Comparison of ENCODE assay signal across 12 cellular contexts in genomic region chr3:159852256-159852655, GRCh38. TPM values are rescaled to one million over a fixed set of nuclear protein-coding genes. Genes with fewer than 3 reads are reported as not detected.
A peak's percentile ranks its signal among the peaks of the same experiment; 100 is the strongest.
DNase-seq lines count a peak whose midpoint lies in the region; ATAC-seq and TF ChIP-seq lines count a peak whose summit lies in the region.
"Had no signal": no experiment of that assay in that cellular context is flagged by ENCODE, and none has a peak within 500 bp of the region (broad histone marks: within the 10 kb centered on the region; RNA-seq: fewer than 3 reads in every experiment).

No MANE protein-coding gene starts in this region.

- H3K9me3 ChIP-seq in RWPE2 (ENCODE audit: severe bottlenecking) = peaks cover 2% of the 10 kb centered on the region
- no peaks in the 10 kb centered on the region for H3K9me3 ChIP-seq in fibroblast of lung (ENCODE audit: control insufficient read depth, insufficient read depth, low read depth, low read length)
- no peaks in the 10 kb centered on the region for H3K9me3 ChIP-seq in parathyroid adenoma (ENCODE audit: control insufficient read depth, low read length)

- TF ChIP-seq CTCF in RWPE2 (IDR thresholded peaks at IDR 0.05; ENCODE audit: poor library complexity, severe bottlenecking) (no peak), fibroblast of lung (conservative IDR thresholded peaks at IDR 0.05 in 1 of 2, IDR thresholded peaks at IDR 0.05 in 1 of 2; ENCODE audit: low read depth in 1 of 2, low read length in 2 of 2) (no peak), parathyroid adenoma (IDR thresholded peaks at IDR 0.05) (no peak), Calu3 (IDR thresholded peaks at IDR 0.05; ENCODE audit: unreplicated experiment) (no peak)

- peaks cover 34% of the 10 kb centered on the region for H3K4me1 Mint-ChIP-seq in Calu3 (ENCODE audit: low read depth, unreplicated experiment)
- H3K4me1 Mint-ChIP-seq: central memory CD8-positive, alpha-beta T cell had no signal

- H3K9me3 Mint-ChIP-seq in Calu3 (ENCODE audit: low read depth, unreplicated experiment) = no peaks in the 10 kb centered on the region
- H3K9me3 Mint-ChIP-seq: central memory CD8-positive, alpha-beta T cell had no signal

- ATAC-seq in RWPE2 (ENCODE audit: low read depth) = no peak
- no peak for ATAC-seq in HG03520 (IDR thresholded peaks at IDR 0.05; ENCODE audit: unreplicated experiment)
- ATAC-seq in HG03354 (IDR thresholded peaks at IDR 0.05; ENCODE audit: poor library complexity, severe bottlenecking, unreplicated experiment) = no peak

- intact Hi-C loops in Calu3 (cut with micrococcal nuclease; ENCODE audit: unreplicated experiment) = no loop called here

- H3K4me3 Mint-ChIP-seq in Calu3 (ENCODE audit: low read depth, unreplicated experiment) = no peak overlapping the region
- H3K4me3 Mint-ChIP-seq: central memory CD8-positive, alpha-beta T cell had no signal

- no peak overlapping the region for H3K9ac ChIP-seq in fibroblast of lung (ENCODE audit: insufficient read depth, low read length)
- H3K9ac ChIP-seq in parathyroid adenoma = no peak overlapping the region

- no TSS peak for BruUV-seq in Calu3 (replicated peaks; lab: Mats Ljungman, UMichigan)

- H3K36me3 ChIP-seq in ACC112 (ENCODE audit: insufficient read depth, low read length) = no peaks in the 10 kb centered on the region
- no peaks in the 10 kb centered on the region for H3K36me3 ChIP-seq in RWPE2 (ENCODE audit: low read depth)
- no peaks in the 10 kb centered on the region for H3K36me3 ChIP-seq in fibroblast of lung (ENCODE audit: control insufficient read depth, insufficient read depth, low read length)
- H3K36me3 ChIP-seq in parathyroid adenoma (ENCODE audit: control insufficient read depth, insufficient read depth, low read length) = no peaks in the 10 kb centered on the region
- H3K36me3 ChIP-seq: neutrophil had no signal

- no peaks in the 10 kb centered on the region for H3K36me3 Mint-ChIP-seq in Calu3 (ENCODE audit: insufficient read depth, unreplicated experiment)

- CTCF ChIA-PET in Calu3 (lab: Charles Lee) = interaction anchor here (1.1 to 1.8 kb wide), 3 partner anchors 8 to 24 kb away, joined by 3 to 5 read pairs (median 5); no protein-coding TSS in a partner anchor

- peaks cover 54% of the 10 kb centered on the region for H3K79me2 ChIP-seq in ACC112 (ENCODE audit: control insufficient read depth, insufficient read depth, low read length, unreplicated experiment)
- peaks cover 57% of the 10 kb centered on the region for H3K79me2 ChIP-seq in fibroblast of lung (ENCODE audit: control insufficient read depth, insufficient read depth, low read length)
- no peaks in the 10 kb centered on the region for H3K79me2 ChIP-seq in parathyroid adenoma

- H3K27me3 ChIP-seq in ACC112 (ENCODE audit: insufficient read depth, low read length) = no peaks in the 10 kb centered on the region
- H3K27me3 ChIP-seq in RWPE2 (ENCODE audit: insufficient read depth, poor library complexity, severe bottlenecking) = no peaks in the 10 kb centered on the region
- no peaks in the 10 kb centered on the region for H3K27me3 ChIP-seq in fibroblast of lung (ENCODE audit: control insufficient read depth, insufficient read depth, low read length)
- no peaks in the 10 kb centered on the region for H3K27me3 ChIP-seq in parathyroid adenoma (ENCODE audit: control insufficient read depth, insufficient read depth, low read length)
- H3K27me3 ChIP-seq: neutrophil had no signal

- no peak overlapping the region for H3K27ac Mint-ChIP-seq in Calu3 (ENCODE audit: unreplicated experiment)

- DNase-seq in RWPE2 (ENCODE audit: low spot score) (no peak), fibroblast of lung (ENCODE audit: low read depth in 2 of 2) (peak in 1 of 2 donors; percentile 83), dermis blood vessel endothelial cell (no peak), Calu3 (no peak)
- DNase-seq: NCI-H146 had no signal

- no peaks in the 10 kb centered on the region for H3K27me3 Mint-ChIP-seq in Calu3 (ENCODE audit: unreplicated experiment)

- H3K27ac ChIP-seq in ACC112 (ENCODE audit: low read depth, low read length) (peak overlapping the region; percentile 83), RWPE2 (ENCODE audit: poor library complexity, severe bottlenecking) (peak overlapping the region; percentile 95), fibroblast of lung (ENCODE audit: insufficient read depth, low read length) (peak overlapping the region; percentile 84), parathyroid adenoma (peak overlapping the region; percentile 31)
- H3K27ac ChIP-seq: HL-60, neutrophil had no signal

- H3K4me3 ChIP-seq in ACC112 (ENCODE audit: low read depth, low read length) = 0 out of 2 replicates have a peak overlapping the region, but pooled peaks have one; percentile 19
- no peak overlapping the region for H3K4me3 ChIP-seq in RWPE2 (ENCODE audit: severe bottlenecking)
- peak overlapping the region in 2 of 4 experiments; percentile 23 to 48 for H3K4me3 ChIP-seq in fibroblast of lung (replicated peaks in 1 of 4; ENCODE audit: control extremely low read depth in 1 of 4, insufficient read depth in 1 of 4, low read depth in 3 of 4, low read length in 4 of 4)
- H3K4me3 ChIP-seq in parathyroid adenoma (ENCODE audit: low read depth, low read length) = no peak overlapping the region

- no peaks in the 10 kb centered on the region for H4K20me1 ChIP-seq in fibroblast of lung (ENCODE audit: control insufficient read depth, extremely low read depth, insufficient read depth, low read length)

- H2AFZ ChIP-seq in ACC112 (ENCODE audit: low read length, unreplicated experiment) (peak overlapping the region; percentile 34), fibroblast of lung (ENCODE audit: low read length) (no peak overlapping the region), parathyroid adenoma (no peak overlapping the region)

- H3K4me1 ChIP-seq in ACC112 (ENCODE audit: control insufficient read depth, insufficient read depth, low read length, unreplicated experiment) (peaks cover 49% of the 10 kb centered on the region), RWPE2 (ENCODE audit: insufficient read depth, poor library complexity, severe bottlenecking) (peaks cover 50% of the 10 kb centered on the region), fibroblast of lung (ENCODE audit: control insufficient read depth, extremely low read depth, insufficient read depth, low read length) (peaks cover 37% of the 10 kb centered on the region), parathyroid adenoma (no peaks in the 10 kb centered on the region)

- H3K4me2 ChIP-seq in fibroblast of lung (ENCODE audit: extremely low read depth, insufficient read depth, low read length) (peak overlapping the region; percentile 84), parathyroid adenoma (ENCODE audit: low read length) (no peak overlapping the region)

RNA-seq across cellular contexts. Expression of gene SCHIP1, which starts 12.6 kb away (rescaled TPM):
- total RNA-seq in fibroblast of lung = 6.9 and 8.8 TPM in 2 replicates
- 2.3 and 4.1 TPM in 2 replicates for polyA plus RNA-seq in fibroblast of lung
- polyA plus RNA-seq in fibroblast of lung (2012) = 1.5 and 5.7 TPM in 2 replicates
- polyA minus RNA-seq in fibroblast of lung (ENCODE audit: low replicate concordance) = 0.11 and 0.43 TPM in 2 replicates
- 13.4 and 27.7 TPM in 2 replicates for total RNA-seq in dermis blood vessel endothelial cell
- total RNA-seq in Calu3 (2022) = 1.2 and 2.6 TPM in 2 replicates

Comparison
In these comparisons a context has a peak if more than half of its experiments do, and no peak if none do; other contexts are left out.
1. H3K27ac ChIP-seq: peak in every context shown above with its lines; median percentile 95 in RWPE2; 84 in fibroblast of lung; 83 in ACC112; 31 in parathyroid adenoma.